In genomic region chr9:2086971-2087370, GRCh38 we compare ENCODE assay signal across 12 cellular contexts.
A peak's percentile ranks its signal among the peaks of the same experiment; 100 is the strongest.
DNase-seq lines count a peak whose midpoint lies in the region; ATAC-seq and TF ChIP-seq lines count a peak whose summit lies in the region.
"Had no signal": no experiment of that assay in that cellular context is flagged by ENCODE, and none has a peak within 500 bp of the region (broad histone marks: within the 10 kb centered on the region; RNA-seq: fewer than 3 reads in every experiment).

No MANE protein-coding gene starts in this region.

- TF ChIP-seq CTCF in GM10248 (IDR thresholded peaks at IDR 0.05; ENCODE audit: control extremely low read depth, extremely low read depth, low read depth, missing control alignments) (no peak), KMS-11 (conservative IDR thresholded peaks at IDR 0.05; ENCODE audit: low read depth, low read length) (no peak)

- H4K20me1 ChIP-seq in KMS-11 (ENCODE audit: insufficient read depth): no peaks in the 10 kb centered on the region

- POLR2A ChIA-PET in GM10248 (lab: Yijun Ruan, JAX): no interaction called here

- H3K27ac ChIP-seq in KMS-11: peak overlapping the region; percentile 35
- H3K27ac ChIP-seq: left lung, pancreas had no signal

- H3K79me2 ChIP-seq in KMS-11 (ENCODE audit: insufficient read depth, low read depth): peaks cover 5% of the 10 kb centered on the region; the same call in 1 of the 2 replicates

- H3K4me3 ChIP-seq in KMS-11 (IDR thresholded peaks at IDR 0.05; ENCODE audit: insufficient read depth, low read depth, low read length): no peak overlapping the region
- H3K4me3 ChIP-seq: left lung, pancreas had no signal

- CTCF ChIA-PET in GM10248 (lab: Yijun Ruan, JAX): interaction anchor here (0.7 to 2.8 kb wide), 29 partner anchors 10 to 1077 kb away, joined by 3 to 17 read pairs (median 4); partner anchors contain the start of gene SMARCA2

- DNase-seq in GM10248 (ENCODE audit: extremely low spot score) (peak; percentile 13), MV-4-11 (lab: John Stamatoyannopoulos, UW) (no peak), DMS79 treated with DMSO at 0.1 percent for 48 hours (lab: John Stamatoyannopoulos, UW) (no peak)
- DNase-seq: activated CD8-positive, alpha-beta memory T cell treated with anti-CD3 and anti-CD28 coated beads, Interleukin-2, amount 50 U/mL, for 4 hours; left lung; NCI-H2029; pancreas had no signal

- H3K9ac ChIP-seq in KMS-11: no peak overlapping the region

- no peak overlapping the region for H2AFZ ChIP-seq in KMS-11 (ENCODE audit: low read depth)

- ATAC-seq in GM18519 (IDR thresholded peaks at IDR 0.05; ENCODE audit: low FRiP score, unreplicated experiment) (peak; percentile 44), GM21723 (IDR thresholded peaks at IDR 0.05; ENCODE audit: unreplicated experiment) (peak; percentile 59), GM19324 (IDR thresholded peaks at IDR 0.05; ENCODE audit: low FRiP score, unreplicated experiment) (no peak), GM18517 (IDR thresholded peaks at IDR 0.05; ENCODE audit: unreplicated experiment) (no peak)

- H3K4me2 ChIP-seq in KMS-11: no peak overlapping the region

- no peaks in the 10 kb centered on the region for H3K27me3 ChIP-seq in KMS-11 (ENCODE audit: insufficient read depth, low read depth)
- H3K27me3 ChIP-seq: left lung, pancreas had no signal

- peaks cover 26% of the 10 kb centered on the region for H3K4me1 ChIP-seq in KMS-11 (ENCODE audit: low read depth, poor library complexity, severe bottlenecking)
- H3K4me1 ChIP-seq: left lung, pancreas had no signal

- peaks cover 14% of the 10 kb centered on the region; the same call in 1 of the 2 replicates for H3K36me3 ChIP-seq in KMS-11 (ENCODE audit: insufficient read depth)

Comparison
In these comparisons a context has a peak if more than half of its experiments do, and no peak if none do; other contexts are left out.
1. ATAC-seq: peak in GM18519 (single experiment) and GM21723 (single experiment); none in GM19324 (single experiment) and GM18517 (single experiment).